8 cellular contexts compared by ENCODE assay signal in the genomic region with DNA sequence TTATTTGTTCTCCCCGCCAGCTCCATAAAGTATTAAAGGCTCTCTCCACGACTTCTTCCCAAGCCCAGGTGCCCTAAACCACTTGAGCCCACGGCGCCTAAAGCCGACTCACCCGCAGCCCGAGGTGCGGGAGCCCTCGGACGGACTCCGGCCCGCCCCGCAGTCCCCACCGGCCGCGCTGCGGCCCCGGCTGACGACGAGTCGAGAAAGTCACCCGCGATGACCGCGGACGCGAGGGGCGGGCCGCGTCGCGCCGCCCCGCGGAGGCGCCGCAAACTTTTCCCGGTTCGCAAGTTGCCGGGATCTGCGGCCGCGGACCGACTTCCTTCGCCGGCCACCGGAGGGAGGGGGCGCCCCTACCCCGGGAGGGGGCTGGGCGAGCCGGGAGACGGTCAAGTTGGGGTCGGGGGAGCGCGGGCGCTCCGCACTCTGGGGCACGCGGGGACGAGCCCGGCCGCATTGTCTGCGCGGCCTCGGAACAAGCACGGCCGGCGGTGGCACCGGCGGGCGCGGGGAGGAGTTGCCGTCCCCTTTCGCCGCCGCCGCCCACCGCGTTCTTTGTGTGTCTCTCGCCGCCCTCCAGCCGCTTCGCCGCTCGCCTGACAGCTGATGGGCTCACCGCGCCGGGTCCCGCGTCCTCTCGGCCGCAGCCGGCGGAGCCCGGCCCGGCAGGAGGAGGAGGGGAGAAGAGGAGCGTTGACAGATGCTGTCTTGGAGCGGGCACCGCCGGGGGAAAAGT.
A peak's percentile ranks its signal among the peaks of the same experiment; 100 is the strongest.
DNase-seq lines count a peak whose midpoint lies in the region; ATAC-seq, FAIRE-seq and TF ChIP-seq lines count a peak whose summit lies in the region.

No MANE protein-coding gene starts in this region.

- peaks cover 60% of the 10 kb centered on the region for H3K27me3 Mint-ChIP-seq in activated CD4-positive, alpha-beta T cell treated with anti-CD3 and anti-CD28 coated beads, Interleukin-2, amount 10 ng/mL, durations not matched to agents 7 days and 5 days
- H3K27me3 Mint-ChIP-seq in activated B cell treated with CpG ODN at 0.5 μM for 24 hours: peaks cover 36% of the 10 kb centered on the region

- ATAC-seq in HG02870 (IDR thresholded peaks at IDR 0.05; ENCODE audit: unreplicated experiment) (peak; percentile 23), activated B cell treated with CpG ODN at 0.5 μM for 24 hours (ENCODE audit: low read depth) (peak; percentile 51), omental fat pad (ENCODE audit: low FRiP score) (peak; percentile 52)

- H3K9me3 Mint-ChIP-seq in activated CD4-positive, alpha-beta T cell treated with anti-CD3 and anti-CD28 coated beads, Interleukin-2, amount 10 ng/mL, durations not matched to agents 7 days and 5 days: no peaks in the 10 kb centered on the region
- H3K9me3 Mint-ChIP-seq in activated B cell treated with CpG ODN at 0.5 μM for 24 hours: no peaks in the 10 kb centered on the region

- intact Hi-C loops in activated B cell treated with CpG ODN at 0.5 μM for 24 hours (cut with micrococcal nuclease): no loop called here
- intact Hi-C loops in head of caudate nucleus (cut with DNase I): no loop called here

- FAIRE-seq in RCC 7860 (lab: Jason Lieb, UNC): no peak

- CTCF ChIA-PET in activated CD4-positive, alpha-beta T cell treated with anti-CD3 and anti-CD28 coated beads, Interleukin-2, amount 10 ng/mL, durations not matched to agents 7 days and 5 days (lab: Charles Lee): no interaction called here
- CTCF ChIA-PET in activated B cell treated with CpG ODN at 0.5 μM for 24 hours (lab: Charles Lee): no interaction called here

- no peak for DNase-seq in activated CD4-positive, alpha-beta T cell treated with anti-CD3 and anti-CD28 coated beads, Interleukin-2, amount 10 ng/mL, durations not matched to agents 7 days and 5 days
- DNase-seq in activated CD4-positive, alpha-beta T cell treated with anti-CD3 and anti-CD28 coated beads, Interleukin-2, amount 50 U/mL, for 1 hour: no peak
- DNase-seq in activated B cell treated with CpG ODN at 0.5 μM for 24 hours: peak; percentile 19
- DNase-seq in head of caudate nucleus: peak in 41 of 42 donors; percentile 11 to 78 (median 56)
- DNase-seq in omental fat pad (ENCODE audit: low spot score): no peak
- no peak for DNase-seq in GOT3 (lab: John Stamatoyannopoulos, UW)
- no peak for DNase-seq in RCC 7860 (ENCODE audit: low spot score)

- peak overlapping the region; percentile 45 for H3K4me3 Mint-ChIP-seq in activated CD4-positive, alpha-beta T cell treated with anti-CD3 and anti-CD28 coated beads, Interleukin-2, amount 10 ng/mL, durations not matched to agents 7 days and 5 days
- peak overlapping the region; percentile 85 for H3K4me3 Mint-ChIP-seq in activated B cell treated with CpG ODN at 0.5 μM for 24 hours

- H3K4me1 Mint-ChIP-seq in activated CD4-positive, alpha-beta T cell treated with anti-CD3 and anti-CD28 coated beads, Interleukin-2, amount 10 ng/mL, durations not matched to agents 7 days and 5 days: peaks cover 8% of the 10 kb centered on the region
- H3K4me1 Mint-ChIP-seq in activated B cell treated with CpG ODN at 0.5 μM for 24 hours: peaks cover 9% of the 10 kb centered on the region

- POLR2A ChIA-PET in activated CD4-positive, alpha-beta T cell treated with anti-CD3 and anti-CD28 coated beads, Interleukin-2, amount 10 ng/mL, durations not matched to agents 7 days and 5 days (lab: Charles Lee): no interaction called here
- POLR2A ChIA-PET in activated B cell treated with CpG ODN at 0.5 μM for 24 hours (lab: Charles Lee): no interaction called here

- peaks cover 1% of the 10 kb centered on the region for H3K36me3 Mint-ChIP-seq in activated CD4-positive, alpha-beta T cell treated with anti-CD3 and anti-CD28 coated beads, Interleukin-2, amount 10 ng/mL, durations not matched to agents 7 days and 5 days (ENCODE audit: low read depth)
- H3K36me3 Mint-ChIP-seq in activated B cell treated with CpG ODN at 0.5 μM for 24 hours (ENCODE audit: low read depth): no peaks in the 10 kb centered on the region

- no peak overlapping the region for H3K27ac Mint-ChIP-seq in activated CD4-positive, alpha-beta T cell treated with anti-CD3 and anti-CD28 coated beads, Interleukin-2, amount 10 ng/mL, durations not matched to agents 7 days and 5 days
- H3K27ac Mint-ChIP-seq in activated B cell treated with CpG ODN at 0.5 μM for 24 hours: no peak overlapping the region

- TF ChIP-seq CTCF in activated B cell treated with CpG ODN at 0.5 μM for 24 hours (IDR thresholded peaks at IDR 0.05) (no peak), omental fat pad (IDR thresholded peaks at IDR 0.05) (no peak)

Comparison
In these comparisons a context has a peak if more than half of its experiments do, and no peak if none do; other contexts are left out.
1. DNase-seq: peak in activated B cell treated with CpG ODN at 0.5 μM for 24 hours (single experiment) and head of caudate nucleus (41 of 42); none in activated CD4-positive, alpha-beta T cell treated with anti-CD3 and anti-CD28 coated beads, Interleukin-2, amount 10 ng/mL, durations not matched to agents 7 days and 5 days (single experiment), activated CD4-positive, alpha-beta T cell treated with anti-CD3 and anti-CD28 coated beads, Interleukin-2, amount 50 U/mL, for 1 hour (single experiment), omental fat pad (single experiment), GOT3 (single experiment) and RCC 7860 (single experiment).
2. Peak in every context shown above with its lines, with median percentiles within 50 percentile points of each other: ATAC-seq.